Comparison of ENCODE assay signal across 13 cellular contexts in genomic region chr4:40199179-40199670, GRCh38. TPM values are rescaled to one million over a fixed set of nuclear protein-coding genes. Genes with fewer than 3 reads are reported as not detected.
DNase-seq lines count a peak whose midpoint lies in the region; ATAC-seq, FAIRE-seq and TF ChIP-seq lines count a peak whose summit lies in the region.
"Had no signal": no experiment of that assay in that cellular context is flagged by ENCODE, and none has a peak within 500 bp of the region (broad histone marks: within the 10 kb centered on the region; RNA-seq: fewer than 3 reads in every experiment).

No MANE protein-coding gene starts in this region.

- TF ChIP-seq EP300 in GM12878 (IDR thresholded peaks at IDR 0.05; ENCODE audit: borderline replicate concordance in 1 of 2, control insufficient read depth in 1 of 2, low read depth in 2 of 2, low read length in 2 of 2) = no peak

- peak overlapping the region; percentile 99 for H3K9ac ChIP-seq in GM12878 (ENCODE audit: control insufficient read depth, insufficient read depth, low read length)

- TF ChIP-seq POLR2A in GM12878 (IDR thresholded peaks at IDR 0.05; ENCODE audit: low read depth, low read length) = no peak

- SMC1A ChIA-PET in GM12878 (lab: Charles Lee; ENCODE audit: uncharacterized antibody, unreplicated experiment) = interaction anchor here (1.0 to 20.3 kb wide), 10 partner anchors 10 to 141 kb away, joined by 3 to 374 read pairs (median 6); no protein-coding TSS in a partner anchor

- 0% methylated on average over 6 of the region's 6 CpGs for whole genome bisulfite sequencing in GM12878 (ENCODE audit: insufficient coverage, insufficient replicate concordance, low lambda C conversion rate, missing lambda C conversion rate)

- no peaks in the 10 kb centered on the region for H3K27me3 ChIP-seq in GM12878 (replicated peaks in 1 of 2; ENCODE audit: control insufficient read depth in 2 of 2, insufficient read depth in 2 of 2, low read length in 1 of 2)
- H3K27me3 ChIP-seq: hepatocyte had no signal

- DNase-seq in NAMALWA (ENCODE audit: low spot score) (peak; percentile 65), GM12878 (ENCODE audit: low read depth, low spot score) (no peak), GM13977 (ENCODE audit: low spot score) (no peak), NOMO-1 treated with DMSO at 0.1 percent for 48 hours (lab: John Stamatoyannopoulos, UW; ENCODE audit: unreplicated experiment) (no peak), COR-L47 (lab: John Stamatoyannopoulos, UW) (no peak)
- DNase-seq: EL, NCI-H345 had no signal

- TF ChIP-seq RAD21 in GM12878 (IDR thresholded peaks at IDR 0.05; ENCODE audit: insufficient read depth, low read depth, low read length) = no peak

- H3K9me3 ChIP-seq in GM12878 (replicated peaks; ENCODE audit: control insufficient read depth, insufficient read depth, low read length) = no peaks in the 10 kb centered on the region

- in situ Hi-C loops in GM12878 (cut with MboI) = loop anchor here (25.0 kb wide), 1 partner anchor 1387 kb away; the partner anchor contains the start of gene TLR1
- in situ Hi-C loops in GM13977 (cut with MboI; ENCODE audit: low pct_unique_long_range_greater_than_20kb, low sequenced_read_pairs, unreplicated experiment) = no loop called here

- H3K27ac ChIP-seq in GM12878 (ENCODE audit: control insufficient read depth, insufficient read depth) (peak overlapping the region; percentile 92), skin epidermis (peak overlapping the region in 16 of 21 experiments; percentile 6 to 93 (median 72))
- H3K27ac ChIP-seq: hepatocyte had no signal

- CTCF ChIA-PET in GM12878 (lab: Yijun Ruan, JAX) = interaction anchor here (0.7 to 2.9 kb wide), 8 partner anchors 8 to 113 kb away, joined by 3 to 17 read pairs (median 4); no protein-coding TSS in a partner anchor

- POLR2A ChIA-PET in GM12878 (lab: Charles Lee) = interaction anchor here (1.0 to 12.0 kb wide), 9 partner anchors 9 to 143 kb away, joined by 4 to 214 read pairs (median 10); partner anchors contain the start of gene N4BP2

- no peaks in the 10 kb centered on the region for H4K20me1 ChIP-seq in GM12878 (ENCODE audit: control insufficient read depth, insufficient read depth)

- H3K4me2 ChIP-seq in GM12878 (ENCODE audit: control insufficient read depth, insufficient read depth) = peak overlapping the region; percentile 75
- H3K4me2 ChIP-seq: hepatocyte had no signal

- peaks cover 98% of the 10 kb centered on the region for H3K79me2 ChIP-seq in GM12878 (ENCODE audit: control insufficient read depth, insufficient read depth, low read length)
- H3K79me2 ChIP-seq: hepatocyte had no signal

- H3K36me3 ChIP-seq in GM12878 (ENCODE audit: control insufficient read depth in 2 of 2, insufficient read depth in 2 of 2, low read length in 1 of 2) = no peaks in the 10 kb centered on the region; a peak in 1 of 4 replicates

- H3K4me1 ChIP-seq in GM12878 (ENCODE audit: control insufficient read depth, insufficient read depth, low read length) = no peaks in the 10 kb centered on the region

- H2AFZ ChIP-seq in GM12878 (ENCODE audit: control insufficient read depth, low read depth, low read length) = no peak overlapping the region
- H2AFZ ChIP-seq: hepatocyte had no signal

- H3K4me3 ChIP-seq in GM08714 (ENCODE audit: low read length) (peak overlapping the region; percentile 93), GM12878 (peak overlapping the region; percentile 88), skin epidermis (peak overlapping the region; percentile 3 to 38 (median 30))
- H3K4me3 ChIP-seq: hepatocyte had no signal

- BruUV-seq in GM12878 (replicated peaks; lab: Mats Ljungman, UMichigan) = no TSS peak

- RAD21 ChIA-PET in GM12878 (lab: Charles Lee; ENCODE audit: unreplicated experiment) = interaction anchor here (1.3 to 18.0 kb wide), 8 partner anchors 9 to 141 kb away, joined by 5 to 356 read pairs (median 17); no protein-coding TSS in a partner anchor

- no peak for FAIRE-seq in GM12878 (lab: Jason Lieb, UNC)
- FAIRE-seq: HepG2 had no signal

- intact Hi-C loops in GM12878 (cut with micrococcal nuclease; ENCODE audit: unreplicated experiment) = loop anchor here (5.0 to 10.0 kb wide), 4 partner anchors 423 to 1154 kb away; no protein-coding TSS in a partner anchor

- TF ChIP-seq CTCF in GM12878 (IDR thresholded peaks at IDR 0.05 in 2 of 3, conservative IDR thresholded peaks at IDR 0.05 in 1 of 3; ENCODE audit: control insufficient read depth in 2 of 3, extremely low read depth in 1 of 3, insufficient read depth in 1 of 3, low read depth in 3 of 3, low read length in 3 of 3) (no peak), GM13977 (IDR thresholded peaks at IDR 0.05; ENCODE audit: extremely low read depth, insufficient read depth, missing control alignments) (no peak)

- ATAC-seq in GM12878 (peak; percentile 5), GM21447 (IDR thresholded peaks at IDR 0.05; ENCODE audit: unreplicated experiment) (no peak)
- ATAC-seq: HepG2 had no signal

TF ChIP-seq in GM12878, 131 proteins besides CTCF, POLR2A, EP300 and RAD21:
- TF ChIP-seq GABPA (IDR thresholded peaks at IDR 0.05; ENCODE audit: low read depth) = no peak
- TF ChIP-seq POU2F2 (IDR thresholded peaks at IDR 0.05; ENCODE audit: borderline replicate concordance, low read depth, low read length) = peak; percentile 26; the same call in 1 of the 3 replicates
- TF ChIP-seq MLLT1 (IDR thresholded peaks at IDR 0.05) = peak; percentile 6
- TF ChIP-seq NFIC (IDR thresholded peaks at IDR 0.05; ENCODE audit: low read depth, low read length) = no peak
- TF ChIP-seq WRNIP1 (IDR thresholded peaks at IDR 0.05; ENCODE audit: borderline replicate concordance, low read depth, low read length) = peak; percentile 85; the same call in 1 of the 2 replicates
- TF ChIP-seq, protein P1, sequence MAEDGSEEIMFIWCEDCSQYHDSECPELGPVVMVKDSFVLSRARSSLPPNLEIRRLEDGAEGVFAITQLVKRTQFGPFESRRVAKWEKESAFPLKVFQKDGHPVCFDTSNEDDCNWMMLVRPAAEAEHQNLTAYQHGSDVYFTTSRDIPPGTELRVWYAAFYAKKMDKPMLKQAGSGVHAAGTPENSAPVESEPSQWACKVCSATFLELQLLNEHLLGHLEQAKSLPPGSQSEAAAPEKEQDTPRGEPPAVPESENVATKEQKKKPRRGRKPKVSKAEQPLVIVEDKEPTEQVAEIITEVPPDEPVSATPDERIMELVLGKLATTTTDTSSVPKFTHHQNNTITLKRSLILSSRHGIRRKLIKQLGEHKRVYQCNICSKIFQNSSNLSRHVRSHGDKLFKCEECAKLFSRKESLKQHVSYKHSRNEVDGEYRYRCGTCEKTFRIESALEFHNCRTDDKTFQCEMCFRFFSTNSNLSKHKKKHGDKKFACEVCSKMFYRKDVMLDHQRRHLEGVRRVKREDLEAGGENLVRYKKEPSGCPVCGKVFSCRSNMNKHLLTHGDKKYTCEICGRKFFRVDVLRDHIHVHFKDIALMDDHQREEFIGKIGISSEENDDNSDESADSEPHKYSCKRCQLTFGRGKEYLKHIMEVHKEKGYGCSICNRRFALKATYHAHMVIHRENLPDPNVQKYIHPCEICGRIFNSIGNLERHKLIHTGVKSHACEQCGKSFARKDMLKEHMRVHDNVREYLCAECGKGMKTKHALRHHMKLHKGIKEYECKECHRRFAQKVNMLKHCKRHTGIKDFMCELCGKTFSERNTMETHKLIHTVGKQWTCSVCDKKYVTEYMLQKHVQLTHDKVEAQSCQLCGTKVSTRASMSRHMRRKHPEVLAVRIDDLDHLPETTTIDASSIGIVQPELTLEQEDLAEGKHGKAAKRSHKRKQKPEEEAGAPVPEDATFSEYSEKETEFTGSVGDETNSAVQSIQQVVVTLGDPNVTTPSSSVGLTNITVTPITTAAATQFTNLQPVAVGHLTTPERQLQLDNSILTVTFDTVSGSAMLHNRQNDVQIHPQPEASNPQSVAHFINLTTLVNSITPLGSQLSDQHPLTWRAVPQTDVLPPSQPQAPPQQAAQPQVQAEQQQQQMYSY (CRISPR knock-in tag; IDR thresholded peaks at IDR 0.05) = 0 out of 2 replicates have a peak, but pooled peaks have one; percentile 63
- 0 out of 2 replicates have a peak, but pooled peaks have one; percentile 5 for TF ChIP-seq LARP7 (IDR thresholded peaks at IDR 0.05)
- TF ChIP-seq POLR2AphosphoS5 (IDR thresholded peaks at IDR 0.05; ENCODE audit: low read length) = peak; percentile 18
- peak; percentile 69 for TF ChIP-seq EED (IDR thresholded peaks at IDR 0.05; ENCODE audit: low read depth)

RNA-seq across cellular contexts. Expression of gene RHOH, which starts 2.4 kb away (rescaled TPM):
- 89.6 and 93.8 TPM in 2 replicates for total RNA-seq in GM12878 (2013; cell fraction: nucleolus; rRNA removed)
- total RNA-seq in GM12878 (2014; rRNA removed) (47.2 and 49.3 TPM in 2 replicates), GM12878 (2014; rRNA removed; fragmentation: Illumina TruSeq; extraction: Trizol) (46.5 and 48.1 TPM in 2 replicates), GM12878 (2021) (64.5 and 65.7 TPM in 2 replicates)
- 44.8 TPM for polyA plus RNA-seq in GM12878 (2011; ENCODE audit: low read depth)
- polyA plus RNA-seq in GM12878 (2011; rRNA removed) (120 and 128 TPM in 2 replicates), GM12878 (2014; fragmentation: Illumina TruSeq; extraction: Trizol) (51.9 and 67.1 TPM in 2 replicates), GM12878 (2014; fragmentation: Nextera tagmentation; extraction: Ambion mirVana) (10 to 100 TPM; 48.9 to 78.4 TPM), GM12878 (2014; rRNA removed) (48.4 and 49.5 TPM in 2 replicates), GM12878 (2016; fragmentation: Nextera tagmentation; extraction: Ambion mirVana) (10 to 100 TPM; 63.8 to 64.4 TPM)
- 117 and 119 TPM in 2 replicates for polyA plus RNA-seq in GM12878 (2011; cell fraction: cytosol; rRNA removed)
- polyA plus RNA-seq in GM12878 (2011; cell fraction: nucleus; rRNA removed) = 75.7 and 87.1 TPM in 2 replicates
- polyA plus RNA-seq in GM12878 (2012) = 56.8 and 82.4 TPM in 2 replicates
- polyA minus RNA-seq in GM12878 (2011; rRNA and poly(A)+ RNA removed) = 176 and 260 TPM in 2 replicates
- polyA minus RNA-seq in GM12878 (2011; cell fraction: cytosol; rRNA and poly(A)+ RNA removed) = 56.8 and 63.4 TPM in 2 replicates
- polyA minus RNA-seq in GM12878 (2011; cell fraction: nucleus; rRNA and poly(A)+ RNA removed) = 91.3 and 105 TPM in 2 replicates
- total RNA-seq: hepatocyte, HepG2, myocyte had no signal
- polyA plus RNA-seq: hepatocyte had no signal

Comparison
In these comparisons a context has a peak if more than half of its experiments do, and no peak if none do; other contexts are left out.
1. H3K4me3 ChIP-seq: peak in every context shown above with its lines; median percentile 93 in GM08714; 88 in GM12878; 30 in skin epidermis.